ENCODE assay signal across 17 cellular contexts in genomic region chr11:23585700-23586099, GRCh38.
"Had no signal": no experiment of that assay in that cellular context is flagged by ENCODE, and none has a peak within 500 bp of the region (broad histone marks: within the 10 kb centered on the region; RNA-seq: fewer than 3 reads in every experiment).

No MANE protein-coding gene starts in this region.

- DNase-seq: activated CD4-positive, alpha-beta memory T cell treated with anti-CD3 and anti-CD28 coated beads, Interleukin-2, amount 10 ng/mL, durations not matched to agents 7 days and 5 days; activated CD4-positive, alpha-beta T cell treated with anti-CD3 and anti-CD28 coated beads for 4 hours; activated naive CD4-positive, alpha-beta T cell treated with anti-CD3 and anti-CD28 coated beads, Interleukin-2, amount 50 U/mL, for 16 hours; activated T-cell treated with anti-CD3 and anti-CD28 coated beads, Interleukin-2, amount 50 U/mL, for 24 hours; adrenal gland; gastrocnemius medialis; islet precursor cell; mammary epithelial cell; naive B cell; pancreas; T-helper 17 cell; tibial artery had no signal

- H3K27ac Mint-ChIP-seq: activated CD4-positive, alpha-beta memory T cell treated with anti-CD3 and anti-CD28 coated beads, Interleukin-2, amount 10 ng/mL, durations not matched to agents 7 days and 5 days; activated T-cell treated with anti-CD3 and anti-CD28 coated beads, Interleukin-2, amount 50 U/mL, for 24 hours; naive B cell; stimulated activated effector memory CD8-positive, alpha-beta T cell treated with anti-CD3 and anti-CD28 coated beads, Interleukin-12 subunit alpha, Interleukin-12 subunit beta, amount 100 ng/mL, for 72 hours; T-helper 17 cell had no signal

- H3K27me3 Mint-ChIP-seq: activated CD4-positive, alpha-beta memory T cell treated with anti-CD3 and anti-CD28 coated beads, Interleukin-2, amount 10 ng/mL, durations not matched to agents 7 days and 5 days; activated T-cell treated with anti-CD3 and anti-CD28 coated beads, Interleukin-2, amount 50 U/mL, for 24 hours; naive B cell; T-helper 17 cell had no signal

- H3K36me3 Mint-ChIP-seq: naive B cell; stimulated activated effector memory CD8-positive, alpha-beta T cell treated with anti-CD3 and anti-CD28 coated beads, Interleukin-12 subunit alpha, Interleukin-12 subunit beta, amount 100 ng/mL, for 72 hours had no signal

- H3K9me3 ChIP-seq: gastrocnemius medialis, pancreas, tibial artery, vagina had no signal

- H3K4me3 ChIP-seq: adrenal gland, cardiac muscle cell, gastrocnemius medialis, pancreas, tibial artery, vagina had no signal

- H3K27ac ChIP-seq: adrenal gland, cardiac muscle cell, gastrocnemius medialis, pancreas, vagina had no signal

- H3K36me3 ChIP-seq: adrenal gland, cardiac muscle cell, gastrocnemius medialis, pancreas, tibial artery, vagina had no signal

- H3K4me1 Mint-ChIP-seq: activated CD4-positive, alpha-beta memory T cell treated with anti-CD3 and anti-CD28 coated beads, Interleukin-2, amount 10 ng/mL, durations not matched to agents 7 days and 5 days; naive B cell; stimulated activated effector memory CD8-positive, alpha-beta T cell treated with anti-CD3 and anti-CD28 coated beads, Interleukin-12 subunit alpha, Interleukin-12 subunit beta, amount 100 ng/mL, for 72 hours; T-helper 17 cell had no signal

- H3K27me3 ChIP-seq: adrenal gland, cardiac muscle cell, gastrocnemius medialis, pancreas, tibial artery, vagina had no signal

- H3K4me1 ChIP-seq: adrenal gland, gastrocnemius medialis, vagina had no signal

- ATAC-seq: esophagus mucosa; gastrocnemius medialis; left lobe of liver; pancreas; stimulated activated effector memory CD8-positive, alpha-beta T cell treated with anti-CD3 and anti-CD28 coated beads, Interleukin-12 subunit alpha, Interleukin-12 subunit beta, amount 100 ng/mL, for 72 hours; T-helper 17 cell had no signal

- H3K4me3 Mint-ChIP-seq: activated CD4-positive, alpha-beta memory T cell treated with anti-CD3 and anti-CD28 coated beads, Interleukin-2, amount 10 ng/mL, durations not matched to agents 7 days and 5 days; activated T-cell treated with anti-CD3 and anti-CD28 coated beads, Interleukin-2, amount 50 U/mL, for 24 hours; naive B cell; stimulated activated effector memory CD8-positive, alpha-beta T cell treated with anti-CD3 and anti-CD28 coated beads, Interleukin-12 subunit alpha, Interleukin-12 subunit beta, amount 100 ng/mL, for 72 hours; T-helper 17 cell had no signal
